ENCODE assay signal across 25 cellular contexts in genomic region chr11:115470928-115471327, GRCh38. TPM values are rescaled to one million over a fixed set of nuclear protein-coding genes. Genes with fewer than 3 reads are reported as not detected.
"Had no signal": no experiment of that assay in that cellular context is flagged by ENCODE, and none has a peak within 500 bp of the region (broad histone marks: within the 10 kb centered on the region; RNA-seq: fewer than 3 reads in every experiment).

No MANE protein-coding gene starts in this region.

- DNase-seq: Kasumi-1, NCI-H1048, NCI-H1105, NCI-H1417 treated with DMSO at 0.1 percent for 48 hours, NCI-H1694 treated with DMSO at 0.1 percent for 48 hours, NCI-H1930, NCI-H2081, NCI-H2107, NCI-H2171, NCI-H226, NCI-H510A, NCI-H524 treated with DMSO at 0.1 percent for 48 hours, NCI-H774, OCI-M1, PC-9, Peyer's patch, SHP77 treated with DMSO at 0.1 percent for 48 hours, SJCRH30, T-helper 1 cell had no signal

- H3K9ac ChIP-seq: KMS-11 had no signal

- H3K9me3 ChIP-seq: Peyer's patch, SJCRH30 had no signal

- H3K4me3 ChIP-seq: K562, PC-9, Peyer's patch, SJCRH30 had no signal

- H3K27me3 Mint-ChIP-seq: IgD-negative memory B cell had no signal

- H2AFZ ChIP-seq: PC-9 had no signal

- H3K36me3 ChIP-seq: Peyer's patch, SJCRH30 had no signal

- H3K4me3 Mint-ChIP-seq: IgD-negative memory B cell had no signal

- H3K27ac Mint-ChIP-seq: IgD-negative memory B cell had no signal

- H3K27ac ChIP-seq: KMS-11, PC-9, Peyer's patch, SJCRH30 had no signal

- H3K4me1 ChIP-seq: Peyer's patch, SJCRH30 had no signal

- ATAC-seq: K562, Right ventricle myocardium inferior, SK-N-SH treated with all-trans-retinoic acid at 6 μM for 48 hours had no signal

- H3K27me3 ChIP-seq: Peyer's patch, SJCRH30 had no signal

- H3K4me2 ChIP-seq: KMS-11, PC-9 had no signal

- FAIRE-seq: K562 had no signal

RNA-seq across cellular contexts. Expression of gene CADM1, which starts 33.3 kb away (rescaled TPM):
- total RNA-seq: HT-29, PC-9 had no signal
- polyA plus RNA-seq: K562 had no signal
